Comparison of ENCODE assay signal across 30 cellular contexts in genomic region chr3:82633319-82633718, GRCh38.
"Had no signal": no experiment of that assay in that cellular context is flagged by ENCODE, and none has a peak within 500 bp of the region (broad histone marks: within the 10 kb centered on the region; RNA-seq: fewer than 3 reads in every experiment).

No MANE protein-coding gene starts in this region.

- H3K9me3 ChIP-seq: uterus had no signal

- H3K27me3 ChIP-seq: cardiac muscle cell, dorsolateral prefrontal cortex, uterus had no signal

- DNase-seq: activated B cell treated with CpG ODN at 0.5 μM for 24 hours; activated CD4-positive, alpha-beta T cell treated with anti-CD3 and anti-CD28 coated beads for 36 hours; activated CD4-positive, alpha-beta T cell treated with anti-CD3 and anti-CD28 coated beads, Interleukin-2, amount 50 U/mL, for 4 hours; activated naive CD4-positive, alpha-beta T cell treated with Interleukin-2 at 50 U/mL for 16 hours; activated T-cell treated with anti-CD3 and anti-CD28 coated beads for 4 hours; activated T-cell treated with anti-CD3 and anti-CD28 coated beads, Interleukin-2, amount 50 U/mL, for 72 hours; aorta; cerebellar nuclear complex; dorsolateral prefrontal cortex; effector memory CD4-positive, alpha-beta T cell; glutamatergic neuron; immature natural killer cell; kidney; left colon; naive thymus-derived CD8-positive, alpha-beta T cell; posterior cingulate gyrus; right cardiac atrium; stimulated activated CD4-positive, alpha-beta T cell treated with anti-CD3 and anti-CD28 coated beads, Interleukin-12 subunit alpha, Interleukin-12 subunit beta, amount 100 ng/mL, for 4 hours; stimulated activated CD4-positive, alpha-beta T cell treated with anti-CD3 and anti-CD28 coated beads, Interleukin-4, amount 100 ng/mL, for 24 hours; T-helper 17 cell; T1000; uterus had no signal

- H3K27me3 Mint-ChIP-seq: activated B cell treated with CpG ODN at 0.5 μM for 24 hours; activated CD4-positive, alpha-beta T cell treated with anti-CD3 and anti-CD28 coated beads for 36 hours; activated naive CD8-positive, alpha-beta T cell; memory B cell; naive thymus-derived CD8-positive, alpha-beta T cell; stimulated activated naive CD8-positive, alpha-beta T cell treated with anti-CD3 and anti-CD28 coated beads, Interleukin-15, Interleukin-2, amounts not matched to agents 100 ng/mL and 50 ng/mL, for 24 hours; T-helper 17 cell; type B pancreatic cell had no signal

- H3K36me3 Mint-ChIP-seq: activated naive CD8-positive, alpha-beta T cell; brain; immature natural killer cell; memory B cell; naive thymus-derived CD8-positive, alpha-beta T cell; stimulated activated effector memory CD8-positive, alpha-beta T cell treated with anti-CD3 and anti-CD28 coated beads, Interleukin-12 subunit alpha, Interleukin-12 subunit beta, amount 100 ng/mL, for 72 hours; type B pancreatic cell had no signal

- H3K4me3 Mint-ChIP-seq: activated B cell treated with CpG ODN at 0.5 μM for 24 hours; activated CD4-positive, alpha-beta T cell treated with anti-CD3 and anti-CD28 coated beads for 36 hours; activated naive CD8-positive, alpha-beta T cell; activated T-cell treated with anti-CD3 and anti-CD28 coated beads, Interleukin-2, amount 50 U/mL, for 72 hours; brain; immature natural killer cell; memory B cell; naive thymus-derived CD8-positive, alpha-beta T cell; stimulated activated effector memory CD8-positive, alpha-beta T cell treated with anti-CD3 and anti-CD28 coated beads, Interleukin-12 subunit alpha, Interleukin-12 subunit beta, amount 100 ng/mL, for 72 hours; stimulated activated naive CD8-positive, alpha-beta T cell treated with anti-CD3 and anti-CD28 coated beads, Interleukin-15, Interleukin-2, amounts not matched to agents 100 ng/mL and 50 ng/mL, for 24 hours; T-helper 17 cell; type B pancreatic cell had no signal

- H3K36me3 ChIP-seq: cardiac muscle cell, uterus had no signal

- ATAC-seq: activated CD4-positive, alpha-beta T cell treated with anti-CD3 and anti-CD28 coated beads for 36 hours; activated T-cell treated with anti-CD3 and anti-CD28 coated beads, Interleukin-2, amount 50 U/mL, for 72 hours; left colon; naive thymus-derived CD8-positive, alpha-beta T cell; right cardiac atrium; stimulated activated effector memory CD8-positive, alpha-beta T cell treated with anti-CD3 and anti-CD28 coated beads, Interleukin-12 subunit alpha, Interleukin-12 subunit beta, amount 100 ng/mL, for 72 hours; T-helper 17 cell had no signal

- H3K27ac Mint-ChIP-seq: activated B cell treated with CpG ODN at 0.5 μM for 24 hours; activated CD4-positive, alpha-beta T cell treated with anti-CD3 and anti-CD28 coated beads for 36 hours; activated naive CD8-positive, alpha-beta T cell; activated T-cell treated with anti-CD3 and anti-CD28 coated beads, Interleukin-2, amount 50 U/mL, for 72 hours; brain; immature natural killer cell; memory B cell; naive thymus-derived CD8-positive, alpha-beta T cell; stimulated activated effector memory CD8-positive, alpha-beta T cell treated with anti-CD3 and anti-CD28 coated beads, Interleukin-12 subunit alpha, Interleukin-12 subunit beta, amount 100 ng/mL, for 72 hours; stimulated activated naive CD8-positive, alpha-beta T cell treated with anti-CD3 and anti-CD28 coated beads, Interleukin-15, Interleukin-2, amounts not matched to agents 100 ng/mL and 50 ng/mL, for 24 hours; T-helper 17 cell; type B pancreatic cell had no signal

- H3K27ac ChIP-seq: cardiac muscle cell, coronary artery, uterus had no signal

- H3K4me1 ChIP-seq: uterus had no signal

- H3K9me3 Mint-ChIP-seq: type B pancreatic cell had no signal

- H3K4me3 ChIP-seq: cardiac muscle cell, coronary artery, dorsolateral prefrontal cortex, uterus had no signal

- H3K4me1 Mint-ChIP-seq: activated B cell treated with CpG ODN at 0.5 μM for 24 hours; activated CD4-positive, alpha-beta T cell treated with anti-CD3 and anti-CD28 coated beads for 36 hours; brain; immature natural killer cell; memory B cell; naive thymus-derived CD8-positive, alpha-beta T cell; stimulated activated effector memory CD8-positive, alpha-beta T cell treated with anti-CD3 and anti-CD28 coated beads, Interleukin-12 subunit alpha, Interleukin-12 subunit beta, amount 100 ng/mL, for 72 hours; T-helper 17 cell had no signal
